ENCODE assay signal across 25 cellular contexts in the genomic region with DNA sequence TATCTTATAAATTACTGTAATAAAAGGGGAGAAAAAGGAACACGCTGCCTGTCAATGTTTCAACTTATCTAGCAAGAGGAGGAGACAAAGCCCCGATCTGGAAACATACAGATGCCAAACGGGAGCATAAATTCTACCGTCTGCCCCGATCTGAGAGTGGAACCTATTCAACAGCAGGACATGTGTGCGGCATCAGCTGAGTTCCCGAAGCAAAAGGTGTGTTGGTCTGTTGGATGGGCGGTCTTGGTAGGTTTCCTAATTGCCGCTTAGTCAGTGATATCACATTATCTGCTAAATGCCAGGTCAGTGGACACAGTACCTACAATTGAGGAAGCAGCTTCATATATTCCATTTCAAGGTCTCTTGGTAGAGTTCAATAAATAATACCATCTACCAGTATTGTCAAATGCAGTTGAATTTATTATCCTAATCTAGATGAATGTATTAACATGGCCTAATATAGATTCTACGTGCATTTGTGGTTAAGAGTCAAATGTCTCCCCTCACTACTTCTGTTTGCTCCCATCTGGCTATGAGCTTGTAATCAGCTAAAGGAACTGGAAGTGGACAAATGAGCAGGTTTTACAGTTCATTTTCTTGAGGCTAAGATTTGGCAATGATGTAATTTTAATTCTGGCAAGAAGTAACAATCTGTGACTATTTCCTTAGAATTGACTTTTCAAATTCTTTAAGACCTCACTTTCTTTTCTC.
DNase-seq lines count a peak whose midpoint lies in the region; ATAC-seq, FAIRE-seq and TF ChIP-seq lines count a peak whose summit lies in the region.
"Had no signal": no experiment of that assay in that cellular context is flagged by ENCODE, and none has a peak within 500 bp of the region (broad histone marks: within the 10 kb centered on the region; RNA-seq: fewer than 3 reads in every experiment).

No MANE protein-coding gene starts in this region.

- H3K23me2 ChIP-seq in H9 (ENCODE audit: insufficient read length, low read depth, low read length, poor library complexity, severe bottlenecking) = no peaks in the 10 kb centered on the region

- no peak overlapping the region for H3K18ac ChIP-seq in H9 (ENCODE audit: insufficient read length, low read depth, low read length)

- DNase-seq in H9 (no peak), K562 (ENCODE audit: extremely low read depth in 1 of 4, low spot score in 3 of 4) (no peak), OCI-M2 (lab: John Stamatoyannopoulos, UW; ENCODE audit: unreplicated experiment) (no peak), NCI-H1048 (lab: John Stamatoyannopoulos, UW) (no peak)
- DNase-seq: 8988T; ACHN; AML-193; BE2C; Calu3; CD4-positive, alpha-beta T cell; COR-L47; DMS53; DMS79 treated with DMSO at 0.1 percent for 48 hours; GM23248; H7 had no signal

- H2BK20ac ChIP-seq in H9 (ENCODE audit: low read depth, low read length, poor library complexity, severe bottlenecking) = peak overlapping the region; percentile 26

- no peak for TF ChIP-seq RAD21 in K562 (CRISPR knock-in tag; conservative IDR thresholded peaks at IDR 0.05 in 1 of 2, IDR thresholded peaks at IDR 0.05 in 1 of 2)
- TF ChIP-seq RAD21 in neural cell (conservative IDR thresholded peaks at IDR 0.05) = no peak

- no peaks in the 10 kb centered on the region; the same call in 1 of the 2 replicates for H3K4me1 ChIP-seq in H9 (ENCODE audit: insufficient read depth, low read length)
- H3K4me1 ChIP-seq in K562 (replicated peaks in 1 of 2; ENCODE audit: control insufficient read depth in 2 of 2, insufficient read depth in 2 of 2, low read length in 2 of 2) = no peaks in the 10 kb centered on the region
- H3K4me1 ChIP-seq: A549, BE2C had no signal

- no CpG with 5 or more reads among the region's 10 CpGs for WGBS in H9 (ENCODE audit: extremely low coverage, insufficient read length, low lambda C conversion rate)
- WGBS in K562 (ENCODE audit: insufficient coverage, low coverage, missing lambda C conversion rate) = 4% methylated on average over 10 of the region's 10 CpGs

- POLR2A ChIA-PET in K562 (lab: Yijun Ruan, JAX) = interaction anchor here (0.6 to 1.1 kb wide), 3 partner anchors 14 to 127 kb away, joined by 3 to 4 read pairs (median 3); no protein-coding TSS in a partner anchor

- H4K20me1 ChIP-seq in H9 (ENCODE audit: control insufficient read depth, insufficient read depth, insufficient read length) = no peaks in the 10 kb centered on the region
- no peaks in the 10 kb centered on the region for H4K20me1 ChIP-seq in K562 (replicated peaks; ENCODE audit: control insufficient read depth, insufficient read depth, low read length)
- H4K20me1 ChIP-seq in neural cell (ENCODE audit: insufficient read depth) = no peaks in the 10 kb centered on the region
- H4K20me1 ChIP-seq: BLaER1 treated with 17β-estradiol and CSF1 and Interleukin-3, amounts not matched to agents 10 nM and 100 nM had no signal

- H2BK12ac ChIP-seq in H9 (ENCODE audit: insufficient read length, low read depth, low read length) = no peak overlapping the region

- H4K91ac ChIP-seq in H9 (ENCODE audit: insufficient read length, low read depth, low read length) = no peak overlapping the region

- H3K9ac ChIP-seq in H9 (ENCODE audit: extremely low read depth, insufficient read length, low read length) (no peak overlapping the region), K562 (ENCODE audit: insufficient read depth in 1 of 2, low read depth in 2 of 2, low read length in 2 of 2) (no peak overlapping the region), neural cell (ENCODE audit: low read length) (no peak overlapping the region)
- H3K9ac ChIP-seq: BLaER1 treated with 17β-estradiol and CSF1 and Interleukin-3, amounts not matched to agents 10 nM and 100 nM; GM23248 had no signal

- no peaks in the 10 kb centered on the region for H3K36me3 ChIP-seq in K562 (ENCODE audit: control insufficient read depth, insufficient read depth, low read length)
- H3K36me3 ChIP-seq in neural cell (ENCODE audit: insufficient read depth, low read length) = no peaks in the 10 kb centered on the region
- H3K36me3 ChIP-seq: BE2C; BLaER1 treated with 17β-estradiol and CSF1 and Interleukin-3, amounts not matched to agents 10 nM and 100 nM had no signal

- no peak for TF ChIP-seq CTCF in H9 (conservative IDR thresholded peaks at IDR 0.05)
- no peak for TF ChIP-seq CTCF in K562 (IDR thresholded peaks at IDR 0.05 in 2 of 3, conservative IDR thresholded peaks at IDR 0.05 in 1 of 3; ENCODE audit: insufficient read depth in 2 of 3, low read depth in 1 of 3, low read length in 3 of 3)
- no peak for TF ChIP-seq CTCF in neural cell (IDR thresholded peaks at IDR 0.05; ENCODE audit: poor library complexity, severe bottlenecking)

- H2AK5ac ChIP-seq in H9 (ENCODE audit: insufficient read length, low read length) = no peak overlapping the region

- BruUV-seq in K562 (replicated peaks; lab: Mats Ljungman, UMichigan) = no TSS peak

- TF ChIP-seq POLR2A in K562 (conservative IDR thresholded peaks at IDR 0.05) = no peak

- no peak overlapping the region for H3K23ac ChIP-seq in H9 (ENCODE audit: insufficient read length, low read depth, low read length)

- H2AFZ ChIP-seq in H9 (ENCODE audit: low read length) = no peak overlapping the region
- H2AFZ ChIP-seq in K562 (ENCODE audit: low read depth, low read length) = no peak overlapping the region
- no peak overlapping the region for H2AFZ ChIP-seq in neural cell (ENCODE audit: low read depth, low read length)
- H2AFZ ChIP-seq: GM23248 had no signal

- in situ Hi-C loops in K562 (cut with MboI) = no loop called here

- H3K36me3 Mint-ChIP-seq in H9 (ENCODE audit: insufficient read depth in 1 of 3, low read depth in 3 of 3) = no peaks in the 10 kb centered on the region; a peak in 1 of 7 replicates
- H3K36me3 Mint-ChIP-seq: CD14-positive monocyte had no signal

- FAIRE-seq in K562 (lab: Jason Lieb, UNC) = no peak
- FAIRE-seq: A549, G401.6, GM12892, GM19239, H1 had no signal

- peak overlapping the region in 1 of 3 experiments; percentile 73; a peak in 1 of 7 replicates for H3K27ac Mint-ChIP-seq in H9
- H3K27ac Mint-ChIP-seq: CD14-positive monocyte; CD4-positive, alpha-beta T cell had no signal

- no peak overlapping the region for H4K5ac ChIP-seq in H9 (ENCODE audit: insufficient read length, low read depth, low read length)

- H2BK5ac ChIP-seq in H9 (ENCODE audit: insufficient read length, low read length) = no peak overlapping the region

- no peaks in the 10 kb centered on the region for H3K9me1 ChIP-seq in K562 (ENCODE audit: control insufficient read depth, insufficient read depth, low read length)

- no peaks in the 10 kb centered on the region for H3F3A ChIP-seq in neural cell (ENCODE audit: insufficient read depth, low read length, poor library complexity, severe bottlenecking)

- intact Hi-C loops in K562 (cut with micrococcal nuclease) = no loop called here

- H2BK120ac ChIP-seq in H9 (ENCODE audit: low read depth, low read length, poor library complexity, severe bottlenecking) = peak overlapping the region; percentile 69

- H3K4ac ChIP-seq in H9 (ENCODE audit: low read depth, low read length) = no peak overlapping the region

- ATAC-seq in K562 = no peak
- ATAC-seq in HG03342 (IDR thresholded peaks at IDR 0.05; ENCODE audit: unreplicated experiment) = no peak
- ATAC-seq: A549, HCT116 had no signal

- H2BK15ac ChIP-seq in H9 (ENCODE audit: low read depth, low read length) = no peak overlapping the region

- H3K27me3 Mint-ChIP-seq in H9 (ENCODE audit: low read depth) = no peaks in the 10 kb centered on the region
- H3K27me3 Mint-ChIP-seq: CD4-positive, alpha-beta T cell had no signal

- no peak overlapping the region for H3K56ac ChIP-seq in H9 (ENCODE audit: insufficient read length, low read depth, low read length)

- H3K27ac ChIP-seq in H9 (ENCODE audit: insufficient read length, low read depth, low read length) (no peak overlapping the region), K562 (ENCODE audit: extremely low read depth, low read depth, low read length) (no peak overlapping the region), neural cell (ENCODE audit: low read length) (peak overlapping the region; percentile 44)
- H3K27ac ChIP-seq: A549; BLaER1 treated with 17β-estradiol and CSF1 and Interleukin-3, amounts not matched to agents 10 nM and 100 nM; GM23248 had no signal

- TF ChIP-seq EP300 in K562 (IDR thresholded peaks at IDR 0.05; ENCODE audit: low read length) (no peak), neural cell (conservative IDR thresholded peaks at IDR 0.05; ENCODE audit: poor library complexity, severe bottlenecking) (no peak)

- no peaks in the 10 kb centered on the region for H3K79me2 ChIP-seq in H9 (ENCODE audit: insufficient read depth, low read length)
- H3K79me2 ChIP-seq in K562 (ENCODE audit: control insufficient read depth, insufficient read depth, low read length) = no peaks in the 10 kb centered on the region
- peaks cover 13% of the 10 kb centered on the region for H3K79me2 ChIP-seq in neural cell (replicated peaks; ENCODE audit: insufficient read depth, low read length)

- H3K4me3 ChIP-seq in K562 = no peak overlapping the region
- H3K4me3 ChIP-seq in neural cell (ENCODE audit: low read length) = peak overlapping the region; percentile 22
- H3K4me3 ChIP-seq: A549; BLaER1 treated with 17β-estradiol and CSF1 and Interleukin-3, amounts not matched to agents 10 nM and 100 nM; GM23248 had no signal

- no peaks in the 10 kb centered on the region for H3K9me3 Mint-ChIP-seq in H9
- H3K9me3 Mint-ChIP-seq: CD4-positive, alpha-beta T cell had no signal

- H3K79me1 ChIP-seq in H9 (ENCODE audit: insufficient read depth, low read depth, low read length, poor library complexity, severe bottlenecking) = no peaks in the 10 kb centered on the region

- H4K8ac ChIP-seq in H9 (replicated peaks; ENCODE audit: insufficient read length, low read depth, low read length) = no peak overlapping the region

- no peak overlapping the region for H3K4me3 Mint-ChIP-seq in H9
- H3K4me3 Mint-ChIP-seq: CD14-positive monocyte; CD4-positive, alpha-beta T cell had no signal

- no peak overlapping the region for H3T11ph ChIP-seq in H9 (ENCODE audit: low read length)

- no peak overlapping the region for H3K14ac ChIP-seq in H9 (ENCODE audit: insufficient read depth, low read length)

- H3K27me3 ChIP-seq in H9 (ENCODE audit: insufficient read depth, low read length) (no peaks in the 10 kb centered on the region), K562 (ENCODE audit: control insufficient read depth in 2 of 2, insufficient read depth in 2 of 2, low read length in 2 of 2) (no peaks in the 10 kb centered on the region), neural cell (ENCODE audit: insufficient read depth, low read depth, low read length) (no peaks in the 10 kb centered on the region)
- H3K27me3 ChIP-seq: BE2C; BLaER1 treated with 17β-estradiol and CSF1 and Interleukin-3, amounts not matched to agents 10 nM and 100 nM had no signal

- peaks cover 4 to 15% of the 10 kb centered on the region in 2 experiments; a peak in 2 of 4 replicates for H3K4me1 Mint-ChIP-seq in H9

- no peaks in the 10 kb centered on the region for H3K9me2 ChIP-seq in neural cell (ENCODE audit: insufficient read depth, low read length)

- H3K4me2 ChIP-seq in H9 (ENCODE audit: insufficient read depth, insufficient read length, low read length) = no peak overlapping the region
- no peak overlapping the region for H3K4me2 ChIP-seq in K562 (ENCODE audit: insufficient read depth, low read length)
- no peak overlapping the region for H3K4me2 ChIP-seq in neural cell (ENCODE audit: low read length)
- H3K4me2 ChIP-seq: A549; BLaER1 treated with 17β-estradiol and CSF1 and Interleukin-3, amounts not matched to agents 10 nM and 100 nM had no signal

- CTCF ChIA-PET in K562 (lab: Yijun Ruan, JAX; ENCODE audit: low intra/inter-chr PET ratio) = no interaction called here

- H3K9me3 ChIP-seq in H9 (ENCODE audit: control insufficient read depth, low read depth, low read length) (no peaks in the 10 kb centered on the region), K562 (replicated peaks; ENCODE audit: control insufficient read depth, insufficient read depth, low read depth, low read length) (no peaks in the 10 kb centered on the region), neural cell (ENCODE audit: low read length) (no peaks in the 10 kb centered on the region)
- H3K9me3 ChIP-seq: A549; BE2C; BLaER1 treated with 17β-estradiol and CSF1 and Interleukin-3, amounts not matched to agents 10 nM and 100 nM had no signal
